In genomic region chr11:35485656-35486318, GRCh38 we compare ENCODE assay signal across 8 cellular contexts.
DNase-seq lines count a peak whose midpoint lies in the region; ATAC-seq and TF ChIP-seq lines count a peak whose summit lies in the region.

No MANE protein-coding gene starts in this region.

- TF ChIP-seq RAD21 in Ishikawa (IDR thresholded peaks at IDR 0.05; ENCODE audit: low read depth) = peak; percentile 84

- H3K9me3 Mint-ChIP-seq in nephron progenitor cell = peaks cover 39% of the 10 kb centered on the region

- no peak overlapping the region for H3K27ac Mint-ChIP-seq in nephron progenitor cell

- peak; percentile 88 for ATAC-seq in GM21515 (IDR thresholded peaks at IDR 0.05; ENCODE audit: unreplicated experiment)

- no peak for TF ChIP-seq EP300 in Ishikawa (IDR thresholded peaks at IDR 0.05; ENCODE audit: borderline replicate concordance)

- TF ChIP-seq CTCF in nephron progenitor cell (IDR thresholded peaks at IDR 0.05) = peak; percentile 90

- H3K4me1 Mint-ChIP-seq in nephron progenitor cell = no peaks in the 10 kb centered on the region

- no peak overlapping the region for H3K4me3 Mint-ChIP-seq in nephron progenitor cell

- no peaks in the 10 kb centered on the region for H3K27me3 Mint-ChIP-seq in nephron progenitor cell (ENCODE audit: low read depth, poor library complexity)

- DNase-seq in DMS114 treated with DMSO at 0.1 percent for 48 hours (lab: John Stamatoyannopoulos, UW; ENCODE audit: unreplicated experiment) (peak; percentile 90), OCI-M2 (lab: John Stamatoyannopoulos, UW; ENCODE audit: unreplicated experiment) (peak; percentile 47), fibroblast of gingiva (ENCODE audit: low read depth) (peak; percentile 63), nephron progenitor cell (peak; percentile 91)
- DNase-seq in activated T-cell treated with anti-CD3 and anti-CD28 coated beads, Interleukin-2, amount 50 U/mL, for 1 hour = peak; percentile 74
- peak; percentile 61 for DNase-seq in stimulated activated naive CD4-positive, alpha-beta T cell treated with Interleukin-2 at 50 U/mL for 16 hours (lab: John Stamatoyannopoulos, UW)

- peaks cover 40% of the 10 kb centered on the region for H3K36me3 Mint-ChIP-seq in nephron progenitor cell (ENCODE audit: low read depth)

TF ChIP-seq in Ishikawa, 13 proteins besides CTCF, POLR2A, EP300 and RAD21:
- peak; percentile 14; the same call in 1 of the 2 replicates for TF ChIP-seq TEAD4 (IDR thresholded peaks at IDR 0.05)
- no peak for TF ChIP-seq REST (IDR thresholded peaks at IDR 0.05; ENCODE audit: low read depth)
- no peak for TF ChIP-seq CREB1 (IDR thresholded peaks at IDR 0.05; ENCODE audit: low read depth)
- TF ChIP-seq USF1 (IDR thresholded peaks at IDR 0.05) = no peak
- TF ChIP-seq MAX (IDR thresholded peaks at IDR 0.05) = no peak

Comparison
In these comparisons a context has a peak if more than half of its experiments do, and no peak if none do; other contexts are left out.
1. Peak in every context shown above with its lines: DNase-seq and ATAC-seq.